Comparison of ENCODE assay signal across 8 cellular contexts in genomic region chr3:10194328-10195071, GRCh38. TPM values are rescaled to one million over a fixed set of nuclear protein-coding genes. Genes with fewer than 3 reads are reported as not detected.
DNase-seq lines count a peak whose midpoint lies in the region; ATAC-seq, FAIRE-seq and TF ChIP-seq lines count a peak whose summit lies in the region.

No MANE protein-coding gene starts in this region.

- POLR2A ChIA-PET in OCI-LY7 (lab: Charles Lee) (interaction anchor here (0.6 to 4.3 kb wide), 15 partner anchors 9 to 135 kb away, joined by 3 to 32 read pairs (median 4); partner anchors contain the start of genes IRAK2 and TATDN2), HepG2 (lab: Yijun Ruan, JAX) (interaction anchor here (0.7 to 5.8 kb wide), 4 partner anchors 10 to 53 kb away, joined by 3 to 117 read pairs (median 3); partner anchors contain the start of genes IRAK2 and VHL)

- no peak for TF ChIP-seq RAD21 in HepG2 (CRISPR knock-in tag; IDR thresholded peaks at IDR 0.05)

- H3K4me3 ChIP-seq in OCI-LY7 (ENCODE audit: low read depth, low read length, poor library complexity, severe bottlenecking) (no peak overlapping the region), HepG2 (replicated peaks in 1 of 3; ENCODE audit: insufficient read depth in 1 of 3, low read depth in 2 of 3, low read length in 3 of 3) (no peak overlapping the region)

- peaks cover 4% of the 10 kb centered on the region for H3K36me3 Mint-ChIP-seq in activated naive CD8-positive, alpha-beta T cell treated with anti-CD3 and anti-CD28 coated beads for 36 hours

- H3K9me3 ChIP-seq in OCI-LY7 (ENCODE audit: low read length), result no peaks in the 10 kb centered on the region
- no peaks in the 10 kb centered on the region for H3K9me3 ChIP-seq in HepG2 (ENCODE audit: low read length)

- TF ChIP-seq CTCF in OCI-LY7 (conservative IDR thresholded peaks at IDR 0.05; ENCODE audit: low read length) (no peak), HepG2 (CRISPR knock-in tag; IDR thresholded peaks at IDR 0.05) (no peak)

- DNase-seq in COLO668 (lab: John Stamatoyannopoulos, UW; ENCODE audit: unreplicated experiment) (peak; percentile 7), OCI-LY7 (ENCODE audit: low spot score) (no peak), HepG2 (ENCODE audit: low spot score) (no peak), SIG-M5 (lab: John Stamatoyannopoulos, UW) (no peak)
- peak; percentile 56 for DNase-seq in activated naive CD8-positive, alpha-beta T cell treated with anti-CD3 and anti-CD28 coated beads for 36 hours
- DNase-seq in stimulated activated naive CD8-positive, alpha-beta T cell treated with anti-CD3 and anti-CD28 coated beads, Interleukin-15, Interleukin-2, amounts not matched to agents 100 U/mL and 50 U/mL, for 24 hours, result peak; percentile 57

- intact Hi-C loops in OCI-LY7 (cut with micrococcal nuclease; ENCODE audit: unreplicated experiment), result no loop called here
- intact Hi-C loops in HepG2 (cut with micrococcal nuclease; ENCODE audit: unreplicated experiment), result no loop called here

- peak overlapping the region; percentile 95 for H3K27ac Mint-ChIP-seq in activated naive CD8-positive, alpha-beta T cell treated with anti-CD3 and anti-CD28 coated beads for 36 hours

- BruUV-seq in OCI-LY7 (replicated peaks; lab: Mats Ljungman, UMichigan) (no TSS peak), HepG2 (replicated peaks; lab: Mats Ljungman, UMichigan) (no TSS peak)

- no peaks in the 10 kb centered on the region for H3K27me3 ChIP-seq in HepG2 (ENCODE audit: control insufficient read depth in 1 of 2, insufficient read depth in 2 of 2, low read length in 2 of 2)

- H3K79me2 ChIP-seq in OCI-LY7 (ENCODE audit: insufficient read depth, low read depth, low read length) (no peaks in the 10 kb centered on the region), HepG2 (ENCODE audit: insufficient read depth, low read length) (peaks cover 13% of the 10 kb centered on the region)

- H3K4me1 Mint-ChIP-seq in activated naive CD8-positive, alpha-beta T cell treated with anti-CD3 and anti-CD28 coated beads for 36 hours, result peaks cover 86% of the 10 kb centered on the region

- ATAC-seq in HepG2 (no peak), GM19395 (IDR thresholded peaks at IDR 0.05; ENCODE audit: unreplicated experiment) (no peak), GM21360 (IDR thresholded peaks at IDR 0.05; ENCODE audit: unreplicated experiment) (no peak)
- ATAC-seq in stimulated activated naive CD8-positive, alpha-beta T cell treated with anti-CD3 and anti-CD28 coated beads, Interleukin-15, Interleukin-2, amounts not matched to agents 100 U/mL and 50 U/mL, for 24 hours, result peak; percentile 8

- H4K20me1 ChIP-seq in OCI-LY7 (ENCODE audit: insufficient read depth, low read length) (no peaks in the 10 kb centered on the region), HepG2 (ENCODE audit: insufficient read depth, low read length) (no peaks in the 10 kb centered on the region)

- TF ChIP-seq POLR2A in HepG2 (IDR thresholded peaks at IDR 0.05; ENCODE audit: insufficient read depth in 1 of 2, low read depth in 2 of 2, low read length in 2 of 2), result no peak

- H3K36me3 ChIP-seq in OCI-LY7 (ENCODE audit: insufficient read depth, low read length) (no peaks in the 10 kb centered on the region), HepG2 (replicated peaks in 1 of 2; ENCODE audit: control insufficient read depth in 1 of 2, insufficient read depth in 2 of 2, low read length in 2 of 2) (peaks cover 2 to 19% of the 10 kb centered on the region in 2 experiments; a peak in 3 of 5 replicates)

- H3K27me3 Mint-ChIP-seq in activated naive CD8-positive, alpha-beta T cell treated with anti-CD3 and anti-CD28 coated beads for 36 hours, result no peaks in the 10 kb centered on the region

- H3K9ac ChIP-seq in HepG2 (ENCODE audit: insufficient read depth, low read depth, low read length), result peak overlapping the region; percentile 11; the same call in 1 of the 2 replicates

- H3K9me3 Mint-ChIP-seq in activated naive CD8-positive, alpha-beta T cell treated with anti-CD3 and anti-CD28 coated beads for 36 hours, result no peaks in the 10 kb centered on the region

- H3K27ac ChIP-seq in OCI-LY7 (ENCODE audit: low read depth, low read length, poor library complexity, severe bottlenecking) (peak overlapping the region; percentile 74), HepG2 (ENCODE audit: extremely low read length, insufficient read depth, low read length) (peak overlapping the region; percentile 32)

- H3K4me2 ChIP-seq in OCI-LY7 (ENCODE audit: low read length) (peak overlapping the region; percentile 71), HepG2 (ENCODE audit: low read depth, low read length) (no peak overlapping the region)

- H3K9me2 ChIP-seq in OCI-LY7 (ENCODE audit: insufficient read depth, low read length), result no peaks in the 10 kb centered on the region

- peak overlapping the region; percentile 60 for H3K4me3 Mint-ChIP-seq in activated naive CD8-positive, alpha-beta T cell treated with anti-CD3 and anti-CD28 coated beads for 36 hours

- in situ Hi-C loops in HepG2 (cut with HindIII; ENCODE audit: extremely low pct_ligation_motif_present, low pct_unique_long_range_greater_than_20kb), result no loop called here

- FAIRE-seq in HepG2 (lab: Jason Lieb, UNC), result no peak

- H2AFZ ChIP-seq in OCI-LY7 (ENCODE audit: low read length) (peak overlapping the region; percentile 89), HepG2 (ENCODE audit: low read length) (no peak overlapping the region)

- CTCF ChIA-PET in OCI-LY7 (lab: Charles Lee; ENCODE audit: unreplicated experiment), result interaction anchor here (0.9 to 2.8 kb wide), 4 partner anchors 8 to 29 kb away, joined by 3 to 13 read pairs (median 3); no protein-coding TSS in a partner anchor
- CTCF ChIA-PET in HepG2 (lab: Yijun Ruan, JAX; ENCODE audit: low intra/inter-chr PET ratio, low total read pairs), result no interaction called here

- H3K4me1 ChIP-seq in OCI-LY7 (ENCODE audit: insufficient read depth, low read length, poor library complexity, severe bottlenecking) (peaks cover 88% of the 10 kb centered on the region), HepG2 (ENCODE audit: insufficient read depth, low read length) (peaks cover 74% of the 10 kb centered on the region)

- WGBS in HepG2 (ENCODE audit: low lambda C conversion rate), result 78% methylated on average over 9 of the region's 11 CpGs

- TF ChIP-seq EP300 in HepG2 (IDR thresholded peaks at IDR 0.05; ENCODE audit: low read depth in 2 of 2, low read length in 2 of 2) (no peak), HepG2 (CRISPR knock-in tag; IDR thresholded peaks at IDR 0.05; ENCODE audit: borderline replicate concordance) (no peak)

RNA-seq across cellular contexts. Expression of gene IRAK2, which starts 29.8 kb away (rescaled TPM):
- 1.1 and 1.4 TPM in 2 replicates for total RNA-seq in OCI-LY7 (2014; rRNA removed; shearing (Covaris generic))
- total RNA-seq in OCI-LY7 (2022), result 1.2 and 1.4 TPM in 2 replicates
- total RNA-seq in activated naive CD8-positive, alpha-beta T cell treated with anti-CD3 and anti-CD28 coated beads for 36 hours, result 1 to 10 TPM; 2.6 to 3.1 TPM
- total RNA-seq in HepG2 (2016; rRNA removed; fragmentation: Illumina TruSeq; extraction: Trizol), result 13.1 and 15.3 TPM in 2 replicates
- 1.5 and 1.7 TPM in 2 replicates for total RNA-seq in HepG2 (2016; cell fraction: cytosol; rRNA removed; fragmentation: Illumina TruSeq; extraction: Trizol; ENCODE audit: low read depth)
- 12.7 and 14.4 TPM in 2 replicates for total RNA-seq in HepG2 (2016; cell fraction: insoluble cytoplasmic fraction; rRNA removed; fragmentation: Illumina TruSeq; extraction: Trizol)
- 5.2 TPM in 2 replicates for total RNA-seq in HepG2 (2016; cell fraction: membrane; rRNA removed; fragmentation: Illumina TruSeq; extraction: Trizol)
- total RNA-seq in HepG2 (2016; cell fraction: nucleus; rRNA removed; fragmentation: Illumina TruSeq; extraction: Trizol), result 8.0 and 8.2 TPM in 2 replicates
- 23.3 and 27.9 TPM in 2 replicates for polyA plus RNA-seq in HepG2 (2011; rRNA removed)
- polyA plus RNA-seq in HepG2 (2011; cell fraction: cytosol; rRNA removed), result 20.5 and 24.9 TPM in 2 replicates
- 10.1 and 12.7 TPM in 2 replicates for polyA plus RNA-seq in HepG2 (2011; cell fraction: nucleus; rRNA removed)
- polyA plus RNA-seq in HepG2 (2012), result 12.4 and 13.3 TPM in 2 replicates
- polyA plus RNA-seq in HepG2 (2016; cell fraction: cytosol; fragmentation: Illumina TruSeq; extraction: Trizol; ENCODE audit: low read depth), result 0.59 and 0.79 TPM in 2 replicates
- polyA plus RNA-seq in HepG2 (2016; cell fraction: insoluble cytoplasmic fraction; fragmentation: Illumina TruSeq; extraction: Trizol; ENCODE audit: low read depth), result 11.6 and 13.6 TPM in 2 replicates
- polyA plus RNA-seq in HepG2 (2016; cell fraction: membrane; fragmentation: Illumina TruSeq; extraction: Trizol; ENCODE audit: low read depth), result 1.8 and 2.2 TPM in 2 replicates
- 9.0 and 10.2 TPM in 2 replicates for polyA plus RNA-seq in HepG2 (2016; cell fraction: nucleus; fragmentation: Illumina TruSeq; extraction: Trizol; ENCODE audit: insufficient read depth, low read depth)
- 11.7 and 37.7 TPM in 2 replicates for polyA minus RNA-seq in HepG2 (2011; rRNA and poly(A)+ RNA removed; ENCODE audit: low replicate concordance)
- polyA minus RNA-seq in HepG2 (2011; cell fraction: cytosol; rRNA and poly(A)+ RNA removed), result 15.0 and 20.4 TPM in 2 replicates
- 9.5 and 12.4 TPM in 2 replicates for polyA minus RNA-seq in HepG2 (2011; cell fraction: nucleus; rRNA and poly(A)+ RNA removed)

RNA-seq across cellular contexts. Expression of gene VHL, which starts 52.9 kb away (rescaled TPM):
- total RNA-seq in OCI-LY7 (2014; rRNA removed; shearing (Covaris generic)), result 79.9 and 82.1 TPM in 2 replicates
- total RNA-seq in OCI-LY7 (2022) (123 and 132 TPM in 2 replicates), HepG2 (2016; rRNA removed; fragmentation: Illumina TruSeq; extraction: Trizol) (51.7 and 64.4 TPM in 2 replicates)
- total RNA-seq in activated naive CD8-positive, alpha-beta T cell treated with anti-CD3 and anti-CD28 coated beads for 36 hours, result 10 to 100 TPM; 42.0 to 42.2 TPM
- total RNA-seq in HepG2 (2016; cell fraction: cytosol; rRNA removed; fragmentation: Illumina TruSeq; extraction: Trizol; ENCODE audit: low read depth), result 9.3 and 10.4 TPM in 2 replicates
- total RNA-seq in HepG2 (2016; cell fraction: insoluble cytoplasmic fraction; rRNA removed; fragmentation: Illumina TruSeq; extraction: Trizol), result 51.6 and 58.3 TPM in 2 replicates
- total RNA-seq in HepG2 (2016; cell fraction: membrane; rRNA removed; fragmentation: Illumina TruSeq; extraction: Trizol), result 50.5 and 52.2 TPM in 2 replicates
- total RNA-seq in HepG2 (2016; cell fraction: nucleus; rRNA removed; fragmentation: Illumina TruSeq; extraction: Trizol), result 34.3 and 34.9 TPM in 2 replicates
- polyA plus RNA-seq in HepG2 (2011; rRNA removed), result 23.5 and 24.2 TPM in 2 replicates
- polyA plus RNA-seq in HepG2 (2011; cell fraction: cytosol; rRNA removed), result 11.8 and 18.6 TPM in 2 replicates
- polyA plus RNA-seq in HepG2 (2011; cell fraction: nucleus; rRNA removed), result 10.9 and 13.2 TPM in 2 replicates
- polyA plus RNA-seq in HepG2 (2012), result 40.2 and 41.2 TPM in 2 replicates
- polyA plus RNA-seq in HepG2 (2016; cell fraction: cytosol; fragmentation: Illumina TruSeq; extraction: Trizol; ENCODE audit: low read depth), result 6.7 and 9.7 TPM in 2 replicates
- polyA plus RNA-seq in HepG2 (2016; cell fraction: insoluble cytoplasmic fraction; fragmentation: Illumina TruSeq; extraction: Trizol; ENCODE audit: low read depth), result 60.6 and 64.6 TPM in 2 replicates
- 33.5 and 35.8 TPM in 2 replicates for polyA plus RNA-seq in HepG2 (2016; cell fraction: membrane; fragmentation: Illumina TruSeq; extraction: Trizol; ENCODE audit: low read depth)
- 53.4 and 54.4 TPM in 2 replicates for polyA plus RNA-seq in HepG2 (2016; cell fraction: nucleus; fragmentation: Illumina TruSeq; extraction: Trizol; ENCODE audit: insufficient read depth, low read depth)
- polyA minus RNA-seq in HepG2 (2011; rRNA and poly(A)+ RNA removed; ENCODE audit: low replicate concordance), result 22.0 and 26.6 TPM in 2 replicates
- 15.5 and 17.2 TPM in 2 replicates for polyA minus RNA-seq in HepG2 (2011; cell fraction: cytosol; rRNA and poly(A)+ RNA removed)
- polyA minus RNA-seq in HepG2 (2011; cell fraction: nucleus; rRNA and poly(A)+ RNA removed), result 13.1 and 13.4 TPM in 2 replicates

RNA-seq across cellular contexts. Expression of gene TATDN2, which starts 53.8 kb away (rescaled TPM):
- total RNA-seq in OCI-LY7 (2014; rRNA removed; shearing (Covaris generic)), result 22.0 and 22.9 TPM in 2 replicates
- 57.5 and 63.4 TPM in 2 replicates for total RNA-seq in OCI-LY7 (2022)
- 10 to 100 TPM; 41.6 to 48.5 TPM for total RNA-seq in activated naive CD8-positive, alpha-beta T cell treated with anti-CD3 and anti-CD28 coated beads for 36 hours
- 21.9 and 23.9 TPM in 2 replicates for total RNA-seq in HepG2 (2016; rRNA removed; fragmentation: Illumina TruSeq; extraction: Trizol)
- total RNA-seq in HepG2 (2016; cell fraction: cytosol; rRNA removed; fragmentation: Illumina TruSeq; extraction: Trizol; ENCODE audit: low read depth), result 6.6 and 7.4 TPM in 2 replicates
- 20.1 and 20.5 TPM in 2 replicates for total RNA-seq in HepG2 (2016; cell fraction: insoluble cytoplasmic fraction; rRNA removed; fragmentation: Illumina TruSeq; extraction: Trizol)
- 26.1 and 26.9 TPM in 2 replicates for total RNA-seq in HepG2 (2016; cell fraction: membrane; rRNA removed; fragmentation: Illumina TruSeq; extraction: Trizol)
- 23.9 and 28.8 TPM in 2 replicates for total RNA-seq in HepG2 (2016; cell fraction: nucleus; rRNA removed; fragmentation: Illumina TruSeq; extraction: Trizol)
- 12.1 and 17.1 TPM in 2 replicates for polyA plus RNA-seq in HepG2 (2011; rRNA removed)
- polyA plus RNA-seq in HepG2 (2011; cell fraction: cytosol; rRNA removed), result 12.0 and 14.6 TPM in 2 replicates
- polyA plus RNA-seq in HepG2 (2011; cell fraction: nucleus; rRNA removed), result 28.5 and 29.0 TPM in 2 replicates
- 21.4 and 21.6 TPM in 2 replicates for polyA plus RNA-seq in HepG2 (2012)
- polyA plus RNA-seq in HepG2 (2016; cell fraction: cytosol; fragmentation: Illumina TruSeq; extraction: Trizol; ENCODE audit: low read depth), result 7.7 and 8.7 TPM in 2 replicates
- polyA plus RNA-seq in HepG2 (2016; cell fraction: insoluble cytoplasmic fraction; fragmentation: Illumina TruSeq; extraction: Trizol; ENCODE audit: low read depth), result 25.2 and 26.4 TPM in 2 replicates
- polyA plus RNA-seq in HepG2 (2016; cell fraction: membrane; fragmentation: Illumina TruSeq; extraction: Trizol; ENCODE audit: low read depth), result 25.5 and 26.0 TPM in 2 replicates
- 29.9 and 30.2 TPM in 2 replicates for polyA plus RNA-seq in HepG2 (2016; cell fraction: nucleus; fragmentation: Illumina TruSeq; extraction: Trizol; ENCODE audit: insufficient read depth, low read depth)
- polyA minus RNA-seq in HepG2 (2011; rRNA and poly(A)+ RNA removed; ENCODE audit: low replicate concordance), result 33.5 and 56.4 TPM in 2 replicates
- polyA minus RNA-seq in HepG2 (2011; cell fraction: cytosol; rRNA and poly(A)+ RNA removed), result 8.4 and 9.5 TPM in 2 replicates
- 60.3 and 66.9 TPM in 2 replicates for polyA minus RNA-seq in HepG2 (2011; cell fraction: nucleus; rRNA and poly(A)+ RNA removed)

Comparison
In these comparisons a context has a peak if more than half of its experiments do, and no peak if none do; other contexts are left out.
1. DNase-seq: peak in COLO668 (single experiment), activated naive CD8-positive, alpha-beta T cell treated with anti-CD3 and anti-CD28 coated beads for 36 hours (single experiment) and stimulated activated naive CD8-positive, alpha-beta T cell treated with anti-CD3 and anti-CD28 coated beads, Interleukin-15, Interleukin-2, amounts not matched to agents 100 U/mL and 50 U/mL, for 24 hours (single experiment); none in OCI-LY7 (single experiment), HepG2 (single experiment) and SIG-M5 (single experiment).